Comparison of ENCODE assay signal across 9 cellular contexts in genomic region chr2:263022-263738, GRCh38. TPM values are rescaled to one million over a fixed set of nuclear protein-coding genes. Genes with fewer than 3 reads are reported as not detected.
DNase-seq lines count a peak whose midpoint lies in the region; ATAC-seq and TF ChIP-seq lines count a peak whose summit lies in the region.
"Had no signal": no experiment of that assay in that cellular context is flagged by ENCODE, and none has a peak within 500 bp of the region (broad histone marks: within the 10 kb centered on the region; RNA-seq: fewer than 3 reads in every experiment).

No MANE protein-coding gene starts in this region.

- TF ChIP-seq CTCF in mammary epithelial cell (conservative IDR thresholded peaks at IDR 0.05 in 1 of 2, IDR thresholded peaks at IDR 0.05 in 1 of 2; ENCODE audit: extremely low read depth in 1 of 2, insufficient read depth in 1 of 2, low read depth in 1 of 2, low read length in 2 of 2) = no peak
- no peak for TF ChIP-seq CTCF in type B pancreatic cell (conservative IDR thresholded peaks at IDR 0.05)
- no peak for TF ChIP-seq CTCF in WERI-Rb-1 (IDR thresholded peaks at IDR 0.05; ENCODE audit: low read depth, low read length)

- peak overlapping the region in 1 of 2 experiments; percentile 84 for H3K18ac ChIP-seq in mesenchymal stem cell (ENCODE audit: low read depth in 1 of 2, low read length in 2 of 2)

- in situ Hi-C loops in mammary epithelial cell (cut with MboI; ENCODE audit: low sequenced_read_pairs in 2 of 2) = no loop called here

- H4K91ac ChIP-seq in mesenchymal stem cell (ENCODE audit: low read length) = no peak overlapping the region

- intact Hi-C loops in mammary epithelial cell (cut with micrococcal nuclease) = loop anchor here (5.0 kb wide), 1 partner anchor 129 kb away; no protein-coding TSS in a partner anchor

- no peaks in the 10 kb centered on the region for H4K20me1 ChIP-seq in mammary epithelial cell (ENCODE audit: insufficient read depth, low read length)

- peaks cover 11% of the 10 kb centered on the region for H3K36me3 Mint-ChIP-seq in activated naive CD4-positive, alpha-beta T cell treated with anti-CD3 and anti-CD28 coated beads, Interleukin-2, amount 10 ng/mL, durations not matched to agents 7 days and 5 days
- H3K36me3 Mint-ChIP-seq in type B pancreatic cell = peaks cover 27% of the 10 kb centered on the region

- H3K4me2 ChIP-seq in mammary epithelial cell (ENCODE audit: insufficient read depth, low read depth, low read length) (peak overlapping the region; percentile 97), mesenchymal stem cell (ENCODE audit: low read length, poor library complexity, severe bottlenecking) (peak overlapping the region; percentile 93)

- H3K79me1 ChIP-seq in mesenchymal stem cell (replicated peaks; ENCODE audit: low read length, poor library complexity, severe bottlenecking) = peaks cover 24% of the 10 kb centered on the region

- peaks cover 34% of the 10 kb centered on the region for H3K4me1 Mint-ChIP-seq in activated naive CD4-positive, alpha-beta T cell treated with anti-CD3 and anti-CD28 coated beads, Interleukin-2, amount 10 ng/mL, durations not matched to agents 7 days and 5 days
- peaks cover 30% of the 10 kb centered on the region for H3K4me1 Mint-ChIP-seq in type B pancreatic cell (ENCODE audit: unreplicated experiment)

- H3K4ac ChIP-seq in mesenchymal stem cell (ENCODE audit: low read depth in 1 of 2, low read length in 2 of 2) = peak overlapping the region in 1 of 2 experiments; percentile 47

- H3K27ac ChIP-seq in mammary epithelial cell (ENCODE audit: insufficient read depth, low read depth, low read length) (peak overlapping the region; percentile 72), mesenchymal stem cell (ENCODE audit: low read length, poor library complexity, severe bottlenecking) (no peak overlapping the region), WERI-Rb-1 (no peak overlapping the region)

- peaks cover 8% of the 10 kb centered on the region for H3K9me3 Mint-ChIP-seq in activated naive CD4-positive, alpha-beta T cell treated with anti-CD3 and anti-CD28 coated beads, Interleukin-2, amount 10 ng/mL, durations not matched to agents 7 days and 5 days
- no peaks in the 10 kb centered on the region for H3K9me3 Mint-ChIP-seq in type B pancreatic cell

- H3K9me3 ChIP-seq in mammary epithelial cell (replicated peaks; ENCODE audit: insufficient read depth, low read length) = no peaks in the 10 kb centered on the region
- peaks cover 6% of the 10 kb centered on the region for H3K9me3 ChIP-seq in mesenchymal stem cell (ENCODE audit: control insufficient read depth, low read length)
- H3K9me3 ChIP-seq in WERI-Rb-1 (ENCODE audit: severe bottlenecking) = no peaks in the 10 kb centered on the region

- dilution Hi-C loops in mammary epithelial cell (cut with HindIII; ENCODE audit: low sequenced_read_pairs) = no loop called here

- H2BK15ac ChIP-seq in mesenchymal stem cell (ENCODE audit: low read depth, poor library complexity, severe bottlenecking) = peak overlapping the region; percentile 64

- no peak overlapping the region for H2BK5ac ChIP-seq in mesenchymal stem cell (ENCODE audit: low read depth, low read length, poor library complexity, severe bottlenecking)

- no peaks in the 10 kb centered on the region for H3K36me3 ChIP-seq in mammary epithelial cell (ENCODE audit: insufficient read depth, low read length)
- peaks cover 9 to 19% of the 10 kb centered on the region in 2 experiments for H3K36me3 ChIP-seq in mesenchymal stem cell (ENCODE audit: control insufficient read depth in 1 of 2, insufficient read depth in 2 of 2, low read depth in 1 of 2, low read length in 2 of 2)
- peaks cover 14% of the 10 kb centered on the region for H3K36me3 ChIP-seq in WERI-Rb-1

- H2AK5ac ChIP-seq in mesenchymal stem cell (ENCODE audit: low read length, severe bottlenecking) = no peak overlapping the region

- H3K4me3 ChIP-seq in mammary epithelial cell (replicated peaks in 1 of 3; ENCODE audit: insufficient read depth in 1 of 3, low read depth in 2 of 3, low read length in 3 of 3) = peak overlapping the region; percentile 49 to 80 (median 64)
- H3K4me3 ChIP-seq in mesenchymal stem cell (ENCODE audit: insufficient read depth in 1 of 2, low read depth in 1 of 2, low read length in 2 of 2) = peak overlapping the region in 1 of 2 experiments; percentile 93
- no peak overlapping the region for H3K4me3 ChIP-seq in WERI-Rb-1 (ENCODE audit: low read depth, low read length)

- DNase-seq in activated naive CD4-positive, alpha-beta T cell treated with anti-CD3 and anti-CD28 coated beads, Interleukin-2, amount 10 ng/mL, durations not matched to agents 7 days and 5 days = no peak
- DNase-seq in activated naive CD4-positive, alpha-beta T cell treated with Interleukin-2 at 50 U/mL for 16 hours = no peak
- DNase-seq in mammary epithelial cell = no peak
- no peak for DNase-seq in mesenchymal stem cell
- no peak for DNase-seq in type B pancreatic cell (ENCODE audit: extremely low spot score, unreplicated experiment)
- no peak for DNase-seq in WERI-Rb-1
- DNase-seq in stimulated activated CD4-positive, alpha-beta T cell treated with anti-CD3 and anti-CD28 coated beads, Interleukin-1b, Interleukin-23, amount 100 ng/mL, for 48 hours = no peak
- DNase-seq: EL had no signal

- H3K27ac Mint-ChIP-seq in activated naive CD4-positive, alpha-beta T cell treated with anti-CD3 and anti-CD28 coated beads, Interleukin-2, amount 10 ng/mL, durations not matched to agents 7 days and 5 days = peak overlapping the region; percentile 82
- H3K27ac Mint-ChIP-seq in type B pancreatic cell = peak overlapping the region; percentile 92

- no peak overlapping the region for H2BK12ac ChIP-seq in mesenchymal stem cell (ENCODE audit: low read length in 2 of 2)

- 40% methylated on average over 6 of the region's 42 CpGs for WGBS in mammary epithelial cell (ENCODE audit: low coverage, missing lambda C conversion rate)
- 77% methylated on average over 42 of the region's 42 CpGs for WGBS in mesenchymal stem cell

- H3K9ac ChIP-seq in mammary epithelial cell (ENCODE audit: insufficient read depth, low read length) = peak overlapping the region; percentile 76
- H3K9ac ChIP-seq in mesenchymal stem cell (ENCODE audit: low read length) = peak overlapping the region; percentile 79

- no peak overlapping the region for H2BK120ac ChIP-seq in mesenchymal stem cell (ENCODE audit: low read depth, low read length)

- CTCF ChIA-PET in activated naive CD4-positive, alpha-beta T cell treated with anti-CD3 and anti-CD28 coated beads, Interleukin-2, amount 10 ng/mL, durations not matched to agents 7 days and 5 days (lab: Charles Lee) = no interaction called here
- CTCF ChIA-PET in mammary epithelial cell (lab: Charles Lee; ENCODE audit: low non-redundant PET) = no interaction called here

- H3K27me3 ChIP-seq in mammary epithelial cell (ENCODE audit: insufficient read depth, low read length) (no peaks in the 10 kb centered on the region), mesenchymal stem cell (ENCODE audit: control insufficient read depth in 1 of 2, insufficient read depth in 1 of 2, low read length in 2 of 2) (no peaks in the 10 kb centered on the region), WERI-Rb-1 (ENCODE audit: insufficient read depth, low read depth, severe bottlenecking) (no peaks in the 10 kb centered on the region)

- H3K4me1 ChIP-seq in mammary epithelial cell (ENCODE audit: insufficient read depth, low read length) (peaks cover 19% of the 10 kb centered on the region), mesenchymal stem cell (ENCODE audit: control insufficient read depth, insufficient read depth, low read depth, low read length) (peaks cover 13% of the 10 kb centered on the region)

- peaks cover 78% of the 10 kb centered on the region for H3K79me2 ChIP-seq in mammary epithelial cell (ENCODE audit: insufficient read depth, low read length)

- H3K14ac ChIP-seq in mesenchymal stem cell (ENCODE audit: low read length in 2 of 2) = no peak overlapping the region

- no peaks in the 10 kb centered on the region for H3K27me3 Mint-ChIP-seq in activated naive CD4-positive, alpha-beta T cell treated with anti-CD3 and anti-CD28 coated beads, Interleukin-2, amount 10 ng/mL, durations not matched to agents 7 days and 5 days
- no peaks in the 10 kb centered on the region for H3K27me3 Mint-ChIP-seq in type B pancreatic cell

- BruUV-seq in mammary epithelial cell (replicated peaks; lab: Mats Ljungman, UMichigan) = TSS peak; percentile 52

- no peak overlapping the region for H3K23ac ChIP-seq in mesenchymal stem cell (ENCODE audit: low read length in 2 of 2)

- peak overlapping the region; percentile 82 for H3K4me3 Mint-ChIP-seq in activated naive CD4-positive, alpha-beta T cell treated with anti-CD3 and anti-CD28 coated beads, Interleukin-2, amount 10 ng/mL, durations not matched to agents 7 days and 5 days
- H3K4me3 Mint-ChIP-seq in type B pancreatic cell = peak overlapping the region; percentile 88

- peak overlapping the region; percentile 81 for H4K8ac ChIP-seq in mesenchymal stem cell (ENCODE audit: low read length)

- ATAC-seq in HG03196 (IDR thresholded peaks at IDR 0.05; ENCODE audit: unreplicated experiment) = no peak

- peak overlapping the region; percentile 94 for H2AFZ ChIP-seq in mammary epithelial cell (ENCODE audit: low read depth, low read length)
- H2AFZ ChIP-seq in mesenchymal stem cell (ENCODE audit: low read depth, low read length) = no peak overlapping the region

RNA-seq across cellular contexts. Expression of gene SH3YL1, which starts 0.7 kb away (rescaled TPM):
- total RNA-seq in mammary epithelial cell (10 to 100 TPM; 50.3 to 61.3 TPM), type B pancreatic cell (ENCODE audit: low replicate concordance) (61.4 and 110 TPM in 2 replicates)
- 26.6 TPM for polyA plus RNA-seq in mammary epithelial cell
- polyA minus RNA-seq in mammary epithelial cell = 57.3 TPM
- 23.9 TPM for polyA plus RNA-seq in mesenchymal stem cell (2013, experiment 1 of 2)
- 23.0 TPM for polyA plus RNA-seq in mesenchymal stem cell (2013, experiment 2 of 2)

RNA-seq across cellular contexts. Expression of gene ACP1, which starts 1.6 kb away (rescaled TPM):
- total RNA-seq in mammary epithelial cell (100 to 1,000 TPM in 1 of 2 donors, 10 to 100 TPM in 1; 65.3 to 108 TPM), type B pancreatic cell (ENCODE audit: low replicate concordance) (121 and 124 TPM in 2 replicates)
- polyA plus RNA-seq in mammary epithelial cell = 80.8 TPM
- polyA minus RNA-seq in mammary epithelial cell = 69.1 TPM
- 111 TPM for polyA plus RNA-seq in mesenchymal stem cell (2013, experiment 1 of 2)
- 117 TPM for polyA plus RNA-seq in mesenchymal stem cell (2013, experiment 2 of 2)

RNA-seq across cellular contexts. Expression of gene ALKAL2, which starts 24.7 kb away (rescaled TPM):
- total RNA-seq in mammary epithelial cell = not detected
- not detected for polyA plus RNA-seq in mammary epithelial cell
- polyA minus RNA-seq in mammary epithelial cell = not detected
- 2.4 TPM for polyA plus RNA-seq in mesenchymal stem cell (2013, experiment 1 of 2)
- polyA plus RNA-seq in mesenchymal stem cell (2013, experiment 2 of 2) = 2.5 TPM
- 3.5 and 10.6 TPM in 2 replicates for total RNA-seq in type B pancreatic cell (ENCODE audit: low replicate concordance)
